17 cellular contexts compared by ENCODE assay signal in the genomic region with DNA sequence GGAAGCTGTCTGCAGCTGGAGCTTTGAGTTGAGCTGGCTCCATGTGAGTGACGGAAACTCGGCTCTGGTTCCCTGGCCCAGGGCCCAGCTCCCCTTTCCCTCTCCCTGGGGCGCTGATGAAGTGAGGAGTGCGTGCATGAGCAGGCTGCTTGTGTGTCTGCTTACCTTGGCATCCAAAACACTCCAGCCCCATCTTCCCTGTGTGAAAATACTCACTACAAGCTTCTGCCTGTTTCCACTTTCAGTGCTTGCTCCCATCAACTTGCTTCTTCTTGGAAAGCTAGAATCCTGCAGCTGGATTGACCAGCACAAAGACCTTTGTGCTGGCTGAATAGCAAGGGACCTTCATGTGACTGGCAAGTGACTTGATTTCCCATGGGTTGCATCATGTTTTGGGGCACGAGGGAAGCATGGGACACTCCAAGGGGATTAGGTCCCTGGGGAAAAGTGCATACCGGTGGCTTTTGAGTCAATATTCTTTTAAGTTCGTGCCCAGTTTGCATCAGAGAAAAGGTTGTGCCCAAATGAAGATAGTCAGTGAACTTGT.
DNase-seq lines count a peak whose midpoint lies in the region; ATAC-seq, FAIRE-seq and TF ChIP-seq lines count a peak whose summit lies in the region.
"Had no signal": no experiment of that assay in that cellular context is flagged by ENCODE, and none has a peak within 500 bp of the region (broad histone marks: within the 10 kb centered on the region; RNA-seq: fewer than 3 reads in every experiment).

No MANE protein-coding gene starts in this region.

- no peak for ATAC-seq in activated T-helper 17 cell treated with anti-CD3 and anti-CD28 coated beads, Interleukin-2, amount 50 U/mL, for 72 hours (replicated peaks)
- ATAC-seq in HG02610 (IDR thresholded peaks at IDR 0.05; ENCODE audit: unreplicated experiment): no peak
- ATAC-seq: activated CD8-positive, alpha-beta T cell treated with anti-CD3 and anti-CD28 coated beads for 36 hours; GM23338 had no signal

- no peak overlapping the region for H3K27ac ChIP-seq in thyroid gland
- H3K27ac ChIP-seq: 22Rv1, gastrocnemius medialis, Peyer's patch had no signal

- intact Hi-C loops in thyroid gland (cut with DNase I): no loop called here

- no peak overlapping the region for H3K4me3 ChIP-seq in thyroid gland (replicated peaks in 1 of 3)
- H3K4me3 ChIP-seq: gastrocnemius medialis, GM23338, Peyer's patch had no signal

- no peaks in the 10 kb centered on the region for H3K9me3 ChIP-seq in thyroid gland
- H3K9me3 ChIP-seq: gastrocnemius medialis, Peyer's patch had no signal

- 39 to 46% methylated on average over 5 to 7 of the region's 7 CpGs for WGBS in thyroid gland, 2 donors

- no peak overlapping the region for H3K4me3 Mint-ChIP-seq in activated T-helper 17 cell treated with anti-CD3 and anti-CD28 coated beads, Interleukin-2, amount 50 U/mL, for 72 hours
- H3K4me3 Mint-ChIP-seq: activated CD8-positive, alpha-beta T cell treated with anti-CD3 and anti-CD28 coated beads for 36 hours; activated naive CD4-positive, alpha-beta T cell treated with anti-CD3 and anti-CD28 coated beads, Interleukin-2, amount 10 ng/mL, durations not matched to agents 7 days and 5 days; dendritic cell treated with granulocyte-macrophage colony-stimulating factor and Interleukin-4, amounts not matched to agents 40 ng/mL and 50 ng/mL, for 4 days; GM23338; stimulated activated naive CD8-positive, alpha-beta T cell treated with anti-CD3 and anti-CD28 coated beads, Interleukin-15, Interleukin-2, amounts not matched to agents 100 ng/mL and 50 ng/mL, for 24 hours had no signal

- H3K27me3 ChIP-seq in thyroid gland: no peaks in the 10 kb centered on the region
- H3K27me3 ChIP-seq: gastrocnemius medialis, Peyer's patch had no signal

- FAIRE-seq in GM12891 (lab: Jason Lieb, UNC): no peak

- TF ChIP-seq CTCF in thyroid gland (IDR thresholded peaks at IDR 0.05): no peak

- H3K36me3 ChIP-seq in thyroid gland: no peaks in the 10 kb centered on the region
- H3K36me3 ChIP-seq: gastrocnemius medialis, Peyer's patch had no signal

- no peaks in the 10 kb centered on the region for H3K9me3 Mint-ChIP-seq in activated T-helper 17 cell treated with anti-CD3 and anti-CD28 coated beads, Interleukin-2, amount 50 U/mL, for 72 hours
- H3K9me3 Mint-ChIP-seq: activated CD8-positive, alpha-beta T cell treated with anti-CD3 and anti-CD28 coated beads for 36 hours; activated naive CD4-positive, alpha-beta T cell treated with anti-CD3 and anti-CD28 coated beads, Interleukin-2, amount 10 ng/mL, durations not matched to agents 7 days and 5 days; dendritic cell treated with granulocyte-macrophage colony-stimulating factor and Interleukin-4, amounts not matched to agents 40 ng/mL and 50 ng/mL, for 4 days; GM23338; stimulated activated naive CD8-positive, alpha-beta T cell treated with anti-CD3 and anti-CD28 coated beads, Interleukin-15, Interleukin-2, amounts not matched to agents 100 ng/mL and 50 ng/mL, for 24 hours had no signal

- peak; percentile 27 for DNase-seq in DMS 273 (lab: John Stamatoyannopoulos, UW; ENCODE audit: unreplicated experiment)
- DNase-seq in DMS 273 treated with DMSO at 0.1 percent for 48 hours (lab: John Stamatoyannopoulos, UW): no peak
- peak; percentile 80 for DNase-seq in brain pericyte (ENCODE audit: low read depth, low spot score)
- DNase-seq in inferior parietal cortex (ENCODE audit: extremely low spot score): peak; percentile 39
- peak; percentile 56 to 57 for DNase-seq in thyroid gland
- no peak for DNase-seq in GM12891 (ENCODE audit: insufficient read length, low spot score)
- DNase-seq: activated CD8-positive, alpha-beta T cell treated with anti-CD3 and anti-CD28 coated beads for 36 hours; activated naive CD4-positive, alpha-beta T cell treated with anti-CD3 and anti-CD28 coated beads, Interleukin-2, amount 10 ng/mL, durations not matched to agents 7 days and 5 days; Peyer's patch; T1000 had no signal

- no peaks in the 10 kb centered on the region for H3K36me3 Mint-ChIP-seq in activated T-helper 17 cell treated with anti-CD3 and anti-CD28 coated beads, Interleukin-2, amount 50 U/mL, for 72 hours (ENCODE audit: low read depth)
- H3K36me3 Mint-ChIP-seq: activated naive CD4-positive, alpha-beta T cell treated with anti-CD3 and anti-CD28 coated beads, Interleukin-2, amount 10 ng/mL, durations not matched to agents 7 days and 5 days had no signal

- H3K4me1 ChIP-seq in thyroid gland: no peaks in the 10 kb centered on the region

- H3K27ac Mint-ChIP-seq in activated T-helper 17 cell treated with anti-CD3 and anti-CD28 coated beads, Interleukin-2, amount 50 U/mL, for 72 hours: no peak overlapping the region
- H3K27ac Mint-ChIP-seq: activated CD8-positive, alpha-beta T cell treated with anti-CD3 and anti-CD28 coated beads for 36 hours; activated naive CD4-positive, alpha-beta T cell treated with anti-CD3 and anti-CD28 coated beads, Interleukin-2, amount 10 ng/mL, durations not matched to agents 7 days and 5 days; dendritic cell treated with granulocyte-macrophage colony-stimulating factor and Interleukin-4, amounts not matched to agents 40 ng/mL and 50 ng/mL, for 4 days; GM23338; stimulated activated naive CD8-positive, alpha-beta T cell treated with anti-CD3 and anti-CD28 coated beads, Interleukin-15, Interleukin-2, amounts not matched to agents 100 ng/mL and 50 ng/mL, for 24 hours had no signal

- peaks cover 7% of the 10 kb centered on the region for H3K4me1 Mint-ChIP-seq in activated T-helper 17 cell treated with anti-CD3 and anti-CD28 coated beads, Interleukin-2, amount 50 U/mL, for 72 hours
- H3K4me1 Mint-ChIP-seq: activated naive CD4-positive, alpha-beta T cell treated with anti-CD3 and anti-CD28 coated beads, Interleukin-2, amount 10 ng/mL, durations not matched to agents 7 days and 5 days had no signal

- H3K27me3 Mint-ChIP-seq in activated T-helper 17 cell treated with anti-CD3 and anti-CD28 coated beads, Interleukin-2, amount 50 U/mL, for 72 hours: no peaks in the 10 kb centered on the region
- H3K27me3 Mint-ChIP-seq: activated CD8-positive, alpha-beta T cell treated with anti-CD3 and anti-CD28 coated beads for 36 hours had no signal

- no peak for TF ChIP-seq POLR2A in thyroid gland (IDR thresholded peaks at IDR 0.05)
- TF ChIP-seq POLR2A in GM12891 (IDR thresholded peaks at IDR 0.05; ENCODE audit: low read depth, low read length): no peak

TF ChIP-seq in GM12891, 5 proteins besides CTCF, POLR2A, EP300 and RAD21:
- TF ChIP-seq PAX5 (IDR thresholded peaks at IDR 0.05; ENCODE audit: insufficient read depth, low read length, severe bottlenecking) (no peak), SPI1 (IDR thresholded peaks at IDR 0.05; ENCODE audit: low read depth, low read length) (no peak), TAF1 (IDR thresholded peaks at IDR 0.05; ENCODE audit: low read depth, low read length) (no peak)

Comparison
In these comparisons a context has a peak if more than half of its experiments do, and no peak if none do; other contexts are left out.
1. DNase-seq: peak in DMS 273 (single experiment), brain pericyte (single experiment), inferior parietal cortex (single experiment) and thyroid gland (2 of 2); none in DMS 273 treated with DMSO at 0.1 percent for 48 hours (single experiment) and GM12891 (single experiment).